Comparison of ENCODE assay signal across 22 cellular contexts in the genomic region with DNA sequence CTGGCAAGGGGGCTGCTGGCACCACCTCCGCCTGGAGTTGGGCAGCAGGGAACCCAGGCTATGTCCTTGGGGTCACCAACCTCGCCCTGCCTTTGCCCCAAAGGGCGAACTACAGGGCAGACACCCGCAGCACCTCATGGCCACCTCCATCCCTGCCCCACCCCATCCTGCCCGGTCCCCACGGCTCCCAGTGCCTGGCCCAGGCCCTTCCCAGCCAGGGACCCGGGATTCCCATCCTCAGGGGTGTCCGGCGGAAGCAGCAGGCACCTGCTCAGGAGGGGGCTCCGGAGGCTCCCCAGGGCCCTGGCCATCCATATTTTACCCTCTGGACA. TPM values are rescaled to one million over a fixed set of nuclear protein-coding genes. Genes with fewer than 3 reads are reported as not detected.
A peak's percentile ranks its signal among the peaks of the same experiment; 100 is the strongest.
DNase-seq lines count a peak whose midpoint lies in the region; ATAC-seq and FAIRE-seq lines count a peak whose summit lies in the region.
"Had no signal": no experiment of that assay in that cellular context is flagged by ENCODE, and none has a peak within 500 bp of the region (broad histone marks: within the 10 kb centered on the region; RNA-seq: fewer than 3 reads in every experiment).

No MANE protein-coding gene starts in this region.

- no peaks in the 10 kb centered on the region for H3K9me2 ChIP-seq in Karpas-422 (replicated peaks; ENCODE audit: insufficient read depth, low read length)

- no peaks in the 10 kb centered on the region for H3K9me3 ChIP-seq in Karpas-422 (ENCODE audit: low read length)
- H3K9me3 ChIP-seq: thyroid gland, vagina had no signal

- H3K4me3 ChIP-seq in Karpas-422 (ENCODE audit: low read length): peak overlapping the region; percentile 45; the same call in 1 of the 2 replicates
- H3K4me3 ChIP-seq: smooth muscle cell, thyroid gland, vagina had no signal

- no peak overlapping the region for H2AFZ ChIP-seq in Karpas-422 (ENCODE audit: low read length)

- peaks cover 14% of the 10 kb centered on the region; the same call in 1 of the 2 replicates for H4K20me1 ChIP-seq in Karpas-422 (ENCODE audit: insufficient read depth, low read depth, low read length)

- FAIRE-seq in HTR-8/SVneo (lab: Jason Lieb, UNC): no peak
- FAIRE-seq: H54, keratinocyte had no signal

- H3K9ac ChIP-seq in Karpas-422 (ENCODE audit: low read length): peak overlapping the region; percentile 26

- no peaks in the 10 kb centered on the region for H3K36me3 ChIP-seq in Karpas-422 (ENCODE audit: insufficient read depth, low read length)
- H3K36me3 ChIP-seq: thyroid gland, vagina had no signal

- H3K4me1 ChIP-seq in Karpas-422 (ENCODE audit: low read length): peaks cover 37% of the 10 kb centered on the region

- DNase-seq in cardiac septum (ENCODE audit: low spot score): peak; percentile 66
- no peak for DNase-seq in left ventricle myocardium superior
- no peak for DNase-seq in Karpas-422
- DNase-seq in iPS-NIHi7 (ENCODE audit: extremely low spot score): peak; percentile 6
- DNase-seq in MV-4-11 (lab: John Stamatoyannopoulos, UW): no peak
- DNase-seq in HTR-8/SVneo (ENCODE audit: insufficient read length, low spot score): no peak
- DNase-seq: activated CD4-positive, CD25-positive, alpha-beta regulatory T cell; amygdala; DND-41; KBM-7; NCI-H2081; NCI-H2227 treated with DMSO at 0.1 percent for 48 hours; OCI-M1; right cardiac atrium had no signal

- H3K79me2 ChIP-seq in Karpas-422 (ENCODE audit: low read length): no peaks in the 10 kb centered on the region

- H3K4me2 ChIP-seq in Karpas-422 (ENCODE audit: low read depth, low read length, poor library complexity, severe bottlenecking): peak overlapping the region; percentile 69
- H3K4me2 ChIP-seq: smooth muscle cell had no signal

- H3K27me3 ChIP-seq in Karpas-422 (ENCODE audit: low read length): peaks cover 6% of the 10 kb centered on the region; the same call in 1 of the 2 replicates
- H3K27me3 ChIP-seq: thyroid gland, vagina had no signal

- intact Hi-C loops in cardiac septum (cut with DNase I) (no loop called here), left ventricle myocardium superior (cut with micrococcal nuclease) (no loop called here)

- ATAC-seq in left ventricle myocardium superior (no peak), GM21786 (IDR thresholded peaks at IDR 0.05; ENCODE audit: unreplicated experiment) (no peak), GM19023 (IDR thresholded peaks at IDR 0.05; ENCODE audit: unreplicated experiment) (no peak)
- ATAC-seq: activated naive CD4-positive, alpha-beta T cell treated with anti-CD3 and anti-CD28 coated beads, Interleukin-2, amount 50 U/mL, for 72 hours; right cardiac atrium had no signal

- H3K27ac ChIP-seq in Karpas-422 (ENCODE audit: low read length): no peak overlapping the region
- H3K27ac ChIP-seq: thyroid gland, vagina had no signal

RNA-seq across cellular contexts. Expression of a gene that starts 37.0 kb away (rescaled TPM):
- 57.8 TPM for total RNA-seq in cardiac septum
- 39.1 TPM for total RNA-seq in left ventricle myocardium superior
- total RNA-seq in Karpas-422 (2014; rRNA removed; shearing (Covaris generic); ENCODE audit: low replicate concordance): not detected in 2 replicates

Comparison
In these comparisons a context has a peak if more than half of its experiments do, and no peak if none do; other contexts are left out.
1. DNase-seq: peak in cardiac septum (single experiment) and iPS-NIHi7 (single experiment); none in left ventricle myocardium superior (single experiment), Karpas-422 (single experiment), MV-4-11 (single experiment) and HTR-8/SVneo (single experiment).
2. RNA of a gene that starts 37.0 kb away (total RNA-seq): 57.8 TPM in cardiac septum (single experiment) and 39.1 TPM in left ventricle myocardium superior (single experiment); not detected in Karpas-422; every median in the first group is over 10 times any median in the second.